20 cellular contexts compared by ENCODE assay signal in genomic region chr10:18478354-18478753, GRCh38.
DNase-seq lines count a peak whose midpoint lies in the region; ATAC-seq and TF ChIP-seq lines count a peak whose summit lies in the region.
"Had no signal": no experiment of that assay in that cellular context is flagged by ENCODE, and none has a peak within 500 bp of the region (broad histone marks: within the 10 kb centered on the region; RNA-seq: fewer than 3 reads in every experiment).

No MANE protein-coding gene starts in this region.

- intact Hi-C loops in activated CD4-positive, alpha-beta T cell treated with anti-CD3 and anti-CD28 coated beads for 36 hours (cut with DNase I, micrococcal nuclease) = no loop called here
- intact Hi-C loops in dorsolateral prefrontal cortex (cut with DNase I) = no loop called here
- intact Hi-C loops in activated CD8-positive, alpha-beta T cell treated with anti-CD3 and anti-CD28 coated beads for 36 hours (cut with micrococcal nuclease) = no loop called here

- no CpG with 5 or more reads among the region's 3 CpGs for WGBS in mesendoderm (ENCODE audit: extremely low coverage, insufficient coverage, low lambda C conversion rate)

- POLR2A ChIA-PET in activated CD4-positive, alpha-beta T cell treated with anti-CD3 and anti-CD28 coated beads for 36 hours (lab: Charles Lee) = no interaction called here
- POLR2A ChIA-PET in activated CD8-positive, alpha-beta T cell treated with anti-CD3 and anti-CD28 coated beads for 36 hours (lab: Charles Lee) = no interaction called here

- H3K4me1 ChIP-seq in GM23338 (ENCODE audit: insufficient read depth) (peaks cover 12% of the 10 kb centered on the region), mesendoderm (ENCODE audit: control insufficient read depth, low read depth, low read length) (no peaks in the 10 kb centered on the region)
- H3K4me1 ChIP-seq: A549; BE2C; BLaER1 treated with 17β-estradiol and CSF1 and Interleukin-3, amounts not matched to agents 10 nM and 100 nM had no signal

- H3K4me1 Mint-ChIP-seq in GM23338 = peaks cover 19% of the 10 kb centered on the region
- H3K4me1 Mint-ChIP-seq in activated CD4-positive, alpha-beta T cell treated with anti-CD3 and anti-CD28 coated beads for 36 hours = no peaks in the 10 kb centered on the region
- no peaks in the 10 kb centered on the region for H3K4me1 Mint-ChIP-seq in activated CD8-positive, alpha-beta T cell treated with anti-CD3 and anti-CD28 coated beads for 36 hours (ENCODE audit: low read depth)
- H3K4me1 Mint-ChIP-seq: CD14-positive monocyte; CD8-positive, alpha-beta memory T cell had no signal

- ATAC-seq in GM23338 = no peak
- no peak for ATAC-seq in activated CD4-positive, alpha-beta T cell treated with anti-CD3 and anti-CD28 coated beads for 36 hours
- no peak for ATAC-seq in activated CD8-positive, alpha-beta T cell treated with anti-CD3 and anti-CD28 coated beads for 36 hours
- ATAC-seq: A549 had no signal

- H3K18ac ChIP-seq in mesendoderm (ENCODE audit: low read length) = no peak overlapping the region

- H4K5ac ChIP-seq in mesendoderm (ENCODE audit: low read length) = no peak overlapping the region

- H3K9me2 ChIP-seq in GM23338 (ENCODE audit: insufficient read depth) = peaks cover 11% of the 10 kb centered on the region; the same call in 1 of the 2 replicates

- peak; percentile 48 for DNase-seq in D341Med (ENCODE audit: low spot score)
- DNase-seq in GM23338 (ENCODE audit: low spot score) = peak; percentile 27
- DNase-seq in NCI-H82 (lab: John Stamatoyannopoulos, UW) = peak; percentile 85
- DNase-seq in mesendoderm = peak; percentile 4
- no peak for DNase-seq in activated CD4-positive, alpha-beta T cell treated with anti-CD3 and anti-CD28 coated beads for 36 hours
- DNase-seq in dorsolateral prefrontal cortex = no peak
- DNase-seq in activated CD8-positive, alpha-beta T cell treated with anti-CD3 and anti-CD28 coated beads for 36 hours = no peak
- DNase-seq: 8988T; ACHN; AML-193; BE2C; CD4-positive, alpha-beta T cell; CD8-positive, alpha-beta memory T cell; DMS153; DND-41; GOT3; HCEC 1CT had no signal

- no peak for TF ChIP-seq CTCF in GM23338 (conservative IDR thresholded peaks at IDR 0.05; ENCODE audit: low read depth in 2 of 2)
- no peak for TF ChIP-seq CTCF in dorsolateral prefrontal cortex (IDR thresholded peaks at IDR 0.05 in 54 of 56, conservative IDR thresholded peaks at IDR 0.05 in 2 of 56; ENCODE audit: low read depth in 1 of 56, partially characterized antibody in 56 of 56)
- TF ChIP-seq CTCF in activated CD8-positive, alpha-beta T cell treated with anti-CD3 and anti-CD28 coated beads for 36 hours (IDR thresholded peaks at IDR 0.05) = no peak

- H3K9me3 Mint-ChIP-seq in GM23338 = no peaks in the 10 kb centered on the region
- H3K9me3 Mint-ChIP-seq in activated CD4-positive, alpha-beta T cell treated with anti-CD3 and anti-CD28 coated beads for 36 hours (ENCODE audit: low read depth) = no peaks in the 10 kb centered on the region
- no peaks in the 10 kb centered on the region for H3K9me3 Mint-ChIP-seq in activated CD8-positive, alpha-beta T cell treated with anti-CD3 and anti-CD28 coated beads for 36 hours
- H3K9me3 Mint-ChIP-seq: CD4-positive, alpha-beta T cell; CD8-positive, alpha-beta memory T cell had no signal

- H3K4ac ChIP-seq in mesendoderm (ENCODE audit: low read depth, low read length) = no peak overlapping the region

- H3K27me3 Mint-ChIP-seq in GM23338 (ENCODE audit: insufficient read depth, low read depth, poor library complexity) = no peaks in the 10 kb centered on the region
- peaks cover 4% of the 10 kb centered on the region for H3K27me3 Mint-ChIP-seq in activated CD4-positive, alpha-beta T cell treated with anti-CD3 and anti-CD28 coated beads for 36 hours
- H3K27me3 Mint-ChIP-seq in activated CD8-positive, alpha-beta T cell treated with anti-CD3 and anti-CD28 coated beads for 36 hours = peaks cover 4% of the 10 kb centered on the region

- H3F3A ChIP-seq in GM23338 (replicated peaks; ENCODE audit: low read depth) = no peaks in the 10 kb centered on the region

- no peak overlapping the region for H2BK120ac ChIP-seq in mesendoderm (ENCODE audit: low read depth, low read length)

- H3K36me3 ChIP-seq in GM23338 (ENCODE audit: insufficient read depth) = no peaks in the 10 kb centered on the region
- no peaks in the 10 kb centered on the region for H3K36me3 ChIP-seq in mesendoderm (ENCODE audit: control insufficient read depth, insufficient read depth, low read length)
- H3K36me3 ChIP-seq: BE2C; BLaER1 treated with 17β-estradiol and CSF1 and Interleukin-3, amounts not matched to agents 10 nM and 100 nM had no signal

- H3K4me2 ChIP-seq in GM23338 = no peak overlapping the region
- H3K4me2 ChIP-seq in mesendoderm (ENCODE audit: low read length) = no peak overlapping the region
- H3K4me2 ChIP-seq: A549; BLaER1 treated with 17β-estradiol and CSF1 and Interleukin-3, amounts not matched to agents 10 nM and 100 nM had no signal

- peak overlapping the region; percentile 34; the same call in 1 of the 2 replicates for H3K27ac ChIP-seq in GM23338 (ENCODE audit: low read depth)
- H3K27ac ChIP-seq in mesendoderm (ENCODE audit: low read depth, low read length) = no peak overlapping the region
- no peak overlapping the region for H3K27ac ChIP-seq in dorsolateral prefrontal cortex
- H3K27ac ChIP-seq: A549; BLaER1 treated with 17β-estradiol and CSF1 and Interleukin-3, amounts not matched to agents 10 nM and 100 nM had no signal

- no peak overlapping the region for H3K4me3 ChIP-seq in GM23338
- H3K4me3 ChIP-seq in mesendoderm (ENCODE audit: low read length) = no peak overlapping the region
- no peak overlapping the region for H3K4me3 ChIP-seq in dorsolateral prefrontal cortex
- H3K4me3 ChIP-seq: A549; BLaER1 treated with 17β-estradiol and CSF1 and Interleukin-3, amounts not matched to agents 10 nM and 100 nM had no signal

- no peaks in the 10 kb centered on the region for H3K27me3 ChIP-seq in GM23338 (ENCODE audit: insufficient read depth)
- no peaks in the 10 kb centered on the region for H3K27me3 ChIP-seq in mesendoderm (ENCODE audit: insufficient read depth, low read length, poor library complexity)
- no peaks in the 10 kb centered on the region for H3K27me3 ChIP-seq in dorsolateral prefrontal cortex
- H3K27me3 ChIP-seq: BE2C; BLaER1 treated with 17β-estradiol and CSF1 and Interleukin-3, amounts not matched to agents 10 nM and 100 nM had no signal

- H3K4me3 Mint-ChIP-seq in GM23338 = no peak overlapping the region
- H3K4me3 Mint-ChIP-seq in activated CD4-positive, alpha-beta T cell treated with anti-CD3 and anti-CD28 coated beads for 36 hours = no peak overlapping the region
- H3K4me3 Mint-ChIP-seq in activated CD8-positive, alpha-beta T cell treated with anti-CD3 and anti-CD28 coated beads for 36 hours = no peak overlapping the region
- H3K4me3 Mint-ChIP-seq: CD14-positive monocyte; CD4-positive, alpha-beta T cell; CD8-positive, alpha-beta memory T cell had no signal

- H3K36me3 Mint-ChIP-seq in GM23338 (ENCODE audit: low read depth) = no peaks in the 10 kb centered on the region
- H3K36me3 Mint-ChIP-seq in activated CD4-positive, alpha-beta T cell treated with anti-CD3 and anti-CD28 coated beads for 36 hours (ENCODE audit: low read depth) = no peaks in the 10 kb centered on the region
- H3K36me3 Mint-ChIP-seq in activated CD8-positive, alpha-beta T cell treated with anti-CD3 and anti-CD28 coated beads for 36 hours (ENCODE audit: low read depth) = no peaks in the 10 kb centered on the region
- H3K36me3 Mint-ChIP-seq: CD14-positive monocyte; CD8-positive, alpha-beta memory T cell had no signal

- H3K79me2 ChIP-seq in GM23338 (replicated peaks; ENCODE audit: insufficient read depth) (no peaks in the 10 kb centered on the region), mesendoderm (ENCODE audit: control insufficient read depth, insufficient read depth, low read length) (no peaks in the 10 kb centered on the region)

- H2AK5ac ChIP-seq in mesendoderm (ENCODE audit: low read length) = no peak overlapping the region

- H3K9ac ChIP-seq in mesendoderm (ENCODE audit: low read length) = no peak overlapping the region
- H3K9ac ChIP-seq: BLaER1 treated with 17β-estradiol and CSF1 and Interleukin-3, amounts not matched to agents 10 nM and 100 nM had no signal

- no peak overlapping the region for H2BK15ac ChIP-seq in mesendoderm (replicated peaks; ENCODE audit: low read depth)

- no peaks in the 10 kb centered on the region for H3K79me1 ChIP-seq in mesendoderm (ENCODE audit: low read length)

- H3K23ac ChIP-seq in mesendoderm (ENCODE audit: low read length) = no peak overlapping the region

- H4K8ac ChIP-seq in mesendoderm (ENCODE audit: low read depth, low read length) = no peak overlapping the region

- H4K20me1 ChIP-seq in GM23338 (replicated peaks; ENCODE audit: insufficient read depth) = no peaks in the 10 kb centered on the region
- H4K20me1 ChIP-seq: BLaER1 treated with 17β-estradiol and CSF1 and Interleukin-3, amounts not matched to agents 10 nM and 100 nM had no signal

- peak overlapping the region; percentile 43; the same call in 1 of the 2 replicates for H3K27ac Mint-ChIP-seq in GM23338
- no peak overlapping the region for H3K27ac Mint-ChIP-seq in activated CD4-positive, alpha-beta T cell treated with anti-CD3 and anti-CD28 coated beads for 36 hours
- H3K27ac Mint-ChIP-seq in activated CD8-positive, alpha-beta T cell treated with anti-CD3 and anti-CD28 coated beads for 36 hours = no peak overlapping the region
- H3K27ac Mint-ChIP-seq: CD14-positive monocyte; CD4-positive, alpha-beta T cell; CD8-positive, alpha-beta memory T cell had no signal

- no peak overlapping the region for H3K56ac ChIP-seq in mesendoderm (ENCODE audit: low read length)

- no peak overlapping the region for H2AFZ ChIP-seq in GM23338

- CTCF ChIA-PET in activated CD4-positive, alpha-beta T cell treated with anti-CD3 and anti-CD28 coated beads for 36 hours (lab: Charles Lee) = no interaction called here
- CTCF ChIA-PET in activated CD8-positive, alpha-beta T cell treated with anti-CD3 and anti-CD28 coated beads for 36 hours (lab: Charles Lee) = no interaction called here

- H2BK5ac ChIP-seq in mesendoderm (ENCODE audit: low read length) = no peak overlapping the region

TF ChIP-seq in GM23338, 12 proteins besides CTCF, POLR2A, EP300 and RAD21 (continues in another document):
- TF ChIP-seq CREB1 (CRISPR knock-in tag; IDR thresholded peaks at IDR 0.05; ENCODE audit: low read depth) (no peak), POLR2AphosphoS5 (IDR thresholded peaks at IDR 0.05; ENCODE audit: low read depth) (no peak), ZNF331 (CRISPR knock-in tag; IDR thresholded peaks at IDR 0.05; ENCODE audit: low read depth) (no peak), NANOG (IDR thresholded peaks at IDR 0.05; ENCODE audit: borderline replicate concordance) (no peak), ZNF114 (CRISPR knock-in tag; IDR thresholded peaks at IDR 0.05) (no peak), STAT1 (IDR thresholded peaks at IDR 0.05; ENCODE audit: unreplicated experiment) (no peak)

Comparison
In these comparisons a context has a peak if more than half of its experiments do, and no peak if none do; other contexts are left out.
1. DNase-seq: peak in D341Med (single experiment), GM23338 (single experiment), NCI-H82 (single experiment) and mesendoderm (single experiment); none in activated CD4-positive, alpha-beta T cell treated with anti-CD3 and anti-CD28 coated beads for 36 hours (single experiment), dorsolateral prefrontal cortex (0 of 10) and activated CD8-positive, alpha-beta T cell treated with anti-CD3 and anti-CD28 coated beads for 36 hours (single experiment).